ENCODE assay signal across 1 cellular context in the genomic region with DNA sequence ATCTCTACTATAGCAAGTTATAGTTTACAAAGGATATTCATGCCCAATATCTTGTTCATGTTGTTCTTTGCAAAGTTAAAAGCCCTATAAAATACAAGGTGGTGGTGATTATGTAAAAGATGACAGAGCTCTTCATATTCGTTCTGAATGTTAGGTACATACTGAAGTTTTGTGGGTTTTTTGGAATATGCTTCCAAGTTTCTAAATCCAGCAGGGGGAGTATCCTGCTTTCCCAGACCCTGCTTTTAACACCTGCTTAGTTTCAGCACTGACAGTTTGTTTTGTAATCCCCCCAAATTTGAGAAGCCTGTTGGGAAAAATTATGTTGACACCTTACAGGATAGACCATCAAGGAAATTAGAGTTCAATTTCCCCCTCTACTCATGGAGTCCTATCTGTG.
TF ChIP-seq lines count a peak whose summit lies in the region.

No MANE protein-coding gene starts in this region.

TF ChIP-seq in GM23338, 12 proteins besides CTCF, POLR2A, EP300 and RAD21 (continued from another document):
- TF ChIP-seq JUNB (IDR thresholded peaks at IDR 0.05; ENCODE audit: unreplicated experiment), result no peak
